In the genomic region with DNA sequence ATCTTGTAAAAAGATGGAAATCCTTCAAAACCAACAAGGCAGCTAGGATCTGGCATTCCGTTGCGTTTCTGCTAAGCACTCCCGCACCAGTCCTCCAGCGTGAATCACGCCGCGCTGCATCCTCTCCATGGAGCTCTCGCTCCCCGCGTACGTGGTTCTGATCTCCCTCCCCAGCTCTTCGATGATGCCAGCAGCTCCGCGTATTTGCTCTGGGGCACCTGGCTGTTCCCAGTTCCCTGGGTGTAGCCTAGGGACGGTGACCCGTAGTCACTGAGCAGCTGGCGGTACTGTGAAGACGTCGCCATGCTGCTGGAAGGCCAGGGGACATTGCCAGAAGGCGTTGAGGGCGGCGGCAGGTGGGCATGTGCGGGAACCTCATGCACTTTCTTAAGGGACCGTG, we compare ENCODE assay signal across 1 cellular context.
TF ChIP-seq lines count a peak whose summit lies in the region.

No MANE protein-coding gene starts in this region.

TF ChIP-seq in H1, 55 proteins besides CTCF, POLR2A, EP300 and RAD21:
- TF ChIP-seq, protein P1, sequence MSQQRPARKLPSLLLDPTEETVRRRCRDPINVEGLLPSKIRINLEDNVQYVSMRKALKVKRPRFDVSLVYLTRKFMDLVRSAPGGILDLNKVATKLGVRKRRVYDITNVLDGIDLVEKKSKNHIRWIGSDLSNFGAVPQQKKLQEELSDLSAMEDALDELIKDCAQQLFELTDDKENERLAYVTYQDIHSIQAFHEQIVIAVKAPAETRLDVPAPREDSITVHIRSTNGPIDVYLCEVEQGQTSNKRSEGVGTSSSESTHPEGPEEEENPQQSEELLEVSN (IDR thresholded peaks at IDR 0.05), result peak; percentile 47
- no peak for TF ChIP-seq EGR1 (IDR thresholded peaks at IDR 0.05; ENCODE audit: borderline replicate concordance, low read depth, low read length)
TF ChIP-seq in H1: peak in this region for 1.
